ENCODE assay signal across 21 cellular contexts in the genomic region with DNA sequence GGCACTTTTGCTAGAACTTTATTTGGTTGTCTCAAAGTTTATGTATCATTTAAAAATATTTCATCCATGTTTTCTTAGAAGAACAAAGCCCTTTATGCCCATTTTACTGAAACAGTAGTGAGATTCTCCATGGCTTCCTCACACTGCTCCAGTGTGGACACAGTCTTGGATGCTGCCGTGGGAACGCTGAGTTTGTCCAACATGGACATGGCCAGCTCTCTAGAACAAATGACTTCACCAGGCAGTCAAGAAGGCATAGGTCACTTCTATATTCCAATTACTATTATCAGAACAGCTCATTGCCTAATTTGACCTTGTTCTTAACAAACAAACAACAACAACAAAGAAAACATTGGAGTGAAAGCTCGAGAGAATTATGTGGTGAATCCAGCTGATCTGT.
A peak's percentile ranks its signal among the peaks of the same experiment; 100 is the strongest.
DNase-seq lines count a peak whose midpoint lies in the region; ATAC-seq and TF ChIP-seq lines count a peak whose summit lies in the region.
"Had no signal": no experiment of that assay in that cellular context is flagged by ENCODE, and none has a peak within 500 bp of the region (broad histone marks: within the 10 kb centered on the region; RNA-seq: fewer than 3 reads in every experiment).

No MANE protein-coding gene starts in this region.

- H3K9me3 ChIP-seq in right atrium auricular region (no peaks in the 10 kb centered on the region), right cardiac atrium (ENCODE audit: control insufficient read depth, low read length) (no peaks in the 10 kb centered on the region)
- H3K9me3 ChIP-seq: A549, BE2C, HAP-1 had no signal

- H3K9me3 Mint-ChIP-seq in effector memory CD8-positive, alpha-beta T cell = no peaks in the 10 kb centered on the region
- no peaks in the 10 kb centered on the region for H3K9me3 Mint-ChIP-seq in activated CD4-positive, alpha-beta T cell treated with anti-CD3 and anti-CD28 coated beads for 36 hours (ENCODE audit: low read depth)
- H3K9me3 Mint-ChIP-seq: CD4-positive, alpha-beta T cell; CD8-positive, alpha-beta memory T cell; HFFc6 had no signal

- ATAC-seq in Right ventricle myocardium inferior (peak; percentile 68), right cardiac atrium (peak; percentile 66 to 84)
- ATAC-seq in effector memory CD8-positive, alpha-beta T cell (replicated peaks) = no peak
- no peak for ATAC-seq in activated CD4-positive, alpha-beta T cell treated with anti-CD3 and anti-CD28 coated beads for 36 hours
- ATAC-seq: A549 had no signal

- intact Hi-C loops in Right ventricle myocardium inferior (cut with DNase I) (no loop called here), right cardiac atrium (cut with DNase I) (no loop called here)
- intact Hi-C loops in activated CD4-positive, alpha-beta T cell treated with anti-CD3 and anti-CD28 coated beads for 36 hours (cut with DNase I, micrococcal nuclease) = no loop called here

- CTCF ChIA-PET in activated CD4-positive, alpha-beta T cell treated with anti-CD3 and anti-CD28 coated beads for 36 hours (lab: Charles Lee) = no interaction called here

- POLR2A ChIA-PET in activated CD4-positive, alpha-beta T cell treated with anti-CD3 and anti-CD28 coated beads for 36 hours (lab: Charles Lee) = no interaction called here

- no peak overlapping the region for H3K4me3 ChIP-seq in right atrium auricular region
- H3K4me3 ChIP-seq in right cardiac atrium (ENCODE audit: low read length) = no peak overlapping the region
- H3K4me3 ChIP-seq: A549; BLaER1 treated with 17β-estradiol and CSF1 and Interleukin-3, amounts not matched to agents 10 nM and 100 nM; HAP-1 had no signal

- TF ChIP-seq CTCF in right atrium auricular region (IDR thresholded peaks at IDR 0.05) = no peak

- H3K27ac ChIP-seq in right atrium auricular region (peak overlapping the region in 1 of 2 donors; percentile 11), right cardiac atrium (ENCODE audit: low read length) (no peak overlapping the region)
- H3K27ac ChIP-seq: 22Rv1; A549; BLaER1 treated with 17β-estradiol and CSF1 and Interleukin-3, amounts not matched to agents 10 nM and 100 nM had no signal

- peak overlapping the region; percentile 41 to 42 for H3K27ac Mint-ChIP-seq in effector memory CD8-positive, alpha-beta T cell
- H3K27ac Mint-ChIP-seq in activated CD4-positive, alpha-beta T cell treated with anti-CD3 and anti-CD28 coated beads for 36 hours = no peak overlapping the region
- H3K27ac Mint-ChIP-seq: CD4-positive, alpha-beta T cell; HFFc6 had no signal

- H3K4me1 ChIP-seq in right atrium auricular region (peaks cover 0 to 8% of the 10 kb centered on the region in 2 donors), right cardiac atrium (ENCODE audit: control insufficient read depth, insufficient read depth, low read length) (peaks cover 4% of the 10 kb centered on the region)
- H3K4me1 ChIP-seq: A549, HAP-1 had no signal

- 61% methylated on average over 3 of the region's 3 CpGs for WGBS in right cardiac atrium

- no peaks in the 10 kb centered on the region for H3K36me3 Mint-ChIP-seq in effector memory CD8-positive, alpha-beta T cell (ENCODE audit: insufficient read depth)
- no peaks in the 10 kb centered on the region for H3K36me3 Mint-ChIP-seq in activated CD4-positive, alpha-beta T cell treated with anti-CD3 and anti-CD28 coated beads for 36 hours (ENCODE audit: low read depth)
- H3K36me3 Mint-ChIP-seq: CD14-positive monocyte had no signal

- no peak for DNase-seq in Right ventricle myocardium inferior (ENCODE audit: missing footprints)
- DNase-seq in right atrium auricular region (ENCODE audit: low spot score) = no peak
- no peak for DNase-seq in effector memory CD8-positive, alpha-beta T cell
- DNase-seq in right cardiac atrium = peak in 1 of 3 donors; percentile 65
- no peak for DNase-seq in GM03348 (ENCODE audit: low spot score)
- no peak for DNase-seq in activated CD4-positive, alpha-beta T cell treated with anti-CD3 and anti-CD28 coated beads for 36 hours
- DNase-seq: ACHN; AML-193; BE2C; CD4-positive, alpha-beta T cell; CD8-positive, alpha-beta memory T cell; DMS 273 treated with DMSO at 0.1 percent for 48 hours; DMS79; GF-D8; GOT3; HFFc6 had no signal

- no peaks in the 10 kb centered on the region for H3K27me3 Mint-ChIP-seq in effector memory CD8-positive, alpha-beta T cell
- H3K27me3 Mint-ChIP-seq in activated CD4-positive, alpha-beta T cell treated with anti-CD3 and anti-CD28 coated beads for 36 hours = no peaks in the 10 kb centered on the region
- H3K27me3 Mint-ChIP-seq: CD4-positive, alpha-beta T cell had no signal

- H3K4me3 Mint-ChIP-seq in effector memory CD8-positive, alpha-beta T cell = no peak overlapping the region
- no peak overlapping the region for H3K4me3 Mint-ChIP-seq in activated CD4-positive, alpha-beta T cell treated with anti-CD3 and anti-CD28 coated beads for 36 hours
- H3K4me3 Mint-ChIP-seq: CD14-positive monocyte; CD4-positive, alpha-beta T cell; CD8-positive, alpha-beta memory T cell; HFFc6 had no signal

- peaks cover 0 to 10% of the 10 kb centered on the region in 2 donors for H3K4me1 Mint-ChIP-seq in effector memory CD8-positive, alpha-beta T cell (ENCODE audit: low read depth in 2 of 2)
- H3K4me1 Mint-ChIP-seq in activated CD4-positive, alpha-beta T cell treated with anti-CD3 and anti-CD28 coated beads for 36 hours = no peaks in the 10 kb centered on the region

- no peaks in the 10 kb centered on the region for H3K36me3 ChIP-seq in right atrium auricular region
- H3K36me3 ChIP-seq: BE2C; BLaER1 treated with 17β-estradiol and CSF1 and Interleukin-3, amounts not matched to agents 10 nM and 100 nM; HAP-1 had no signal

- no peaks in the 10 kb centered on the region for H3K27me3 ChIP-seq in right atrium auricular region
- H3K27me3 ChIP-seq in right cardiac atrium (ENCODE audit: control insufficient read depth, insufficient read depth) = no peaks in the 10 kb centered on the region
- H3K27me3 ChIP-seq: BE2C; BLaER1 treated with 17β-estradiol and CSF1 and Interleukin-3, amounts not matched to agents 10 nM and 100 nM had no signal

Comparison
In these comparisons a context has a peak if more than half of its experiments do, and no peak if none do; other contexts are left out.
1. ATAC-seq: peak in Right ventricle myocardium inferior (single experiment) and right cardiac atrium (2 of 2); none in effector memory CD8-positive, alpha-beta T cell (single experiment) and activated CD4-positive, alpha-beta T cell treated with anti-CD3 and anti-CD28 coated beads for 36 hours (single experiment).